13 cellular contexts compared by ENCODE assay signal in the genomic region with DNA sequence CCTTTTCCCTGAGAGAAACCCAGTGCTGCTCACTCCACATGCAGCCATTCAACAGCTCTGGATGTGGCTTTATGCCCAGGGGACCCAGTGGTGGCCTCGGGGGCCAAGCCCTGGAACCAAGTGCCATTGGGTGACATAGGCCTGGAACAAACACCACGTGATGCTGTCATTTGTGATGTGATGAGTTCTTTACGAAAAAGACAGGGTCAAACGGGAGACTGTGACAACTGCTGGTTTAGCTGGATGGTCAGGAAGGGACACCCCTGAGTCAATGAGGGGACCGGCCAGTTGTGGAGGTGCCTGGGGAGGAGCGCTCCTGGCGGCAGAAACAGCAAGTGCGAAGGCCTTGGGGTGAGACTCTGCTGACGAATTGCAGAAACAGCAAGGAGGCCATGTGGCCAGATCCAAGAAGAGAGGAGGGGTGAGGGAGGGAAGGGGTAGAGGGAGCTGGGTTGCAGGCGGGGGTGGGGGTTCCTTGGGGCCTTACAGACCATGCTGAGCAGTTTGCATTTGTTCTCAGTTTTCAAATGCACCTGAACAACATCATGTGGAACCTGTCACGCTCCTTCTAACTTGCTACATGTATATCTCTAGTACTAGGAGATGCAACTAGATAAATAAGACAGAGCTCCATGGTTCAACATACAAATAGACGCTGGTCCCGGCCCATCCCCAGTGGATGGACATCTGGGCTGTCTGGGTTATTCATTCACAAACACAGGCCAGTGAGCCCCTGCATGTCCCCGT. TPM values are rescaled to one million over a fixed set of nuclear protein-coding genes. Genes with fewer than 3 reads are reported as not detected.
DNase-seq lines count a peak whose midpoint lies in the region; ATAC-seq and TF ChIP-seq lines count a peak whose summit lies in the region.
"Had no signal": no experiment of that assay in that cellular context is flagged by ENCODE, and none has a peak within 500 bp of the region (broad histone marks: within the 10 kb centered on the region; RNA-seq: fewer than 3 reads in every experiment).

No MANE protein-coding gene starts in this region.

- intact Hi-C loops in dendritic cell treated with granulocyte-macrophage colony-stimulating factor and Interleukin-4, amounts not matched to agents 40 ng/mL and 50 ng/mL, for 4 days (cut with micrococcal nuclease): no loop called here

- CTCF ChIA-PET in activated CD4-positive, alpha-beta T cell treated with anti-CD3 and anti-CD28 coated beads, Interleukin-2, amount 10 ng/mL, durations not matched to agents 7 days and 5 days (lab: Charles Lee): interaction anchor here (0.9 to 2.5 kb wide), 4 partner anchors 10 to 66 kb away, joined by 3 to 6 read pairs (median 4); no protein-coding TSS in a partner anchor

- DNase-seq in activated CD4-positive, alpha-beta T cell treated with anti-CD3 and anti-CD28 coated beads for 1 hour: peak; percentile 0
- DNase-seq in activated CD4-positive, alpha-beta T cell treated with anti-CD3 and anti-CD28 coated beads, Interleukin-2, amount 10 ng/mL, durations not matched to agents 7 days and 5 days: no peak
- peak; percentile 6 for DNase-seq in progenitor cell of endocrine pancreas (ENCODE audit: low spot score, unreplicated experiment)
- DNase-seq in foreskin melanocyte: no peak
- no peak for DNase-seq in kidney tubule cell (ENCODE audit: low spot score)
- DNase-seq: lower lobe of right lung, NCI-H2029 had no signal

- H3K4me3 Mint-ChIP-seq in activated CD4-positive, alpha-beta T cell treated with anti-CD3 and anti-CD28 coated beads, Interleukin-2, amount 10 ng/mL, durations not matched to agents 7 days and 5 days: no peak overlapping the region
- H3K4me3 Mint-ChIP-seq in dendritic cell treated with granulocyte-macrophage colony-stimulating factor and Interleukin-4, amounts not matched to agents 40 ng/mL and 50 ng/mL, for 4 days: no peak overlapping the region
- H3K4me3 Mint-ChIP-seq in progenitor cell of endocrine pancreas (ENCODE audit: low read depth): no peak overlapping the region

- no peak for TF ChIP-seq CTCF in progenitor cell of endocrine pancreas (IDR thresholded peaks at IDR 0.05; ENCODE audit: unreplicated experiment)

- H3K27me3 Mint-ChIP-seq in activated CD4-positive, alpha-beta T cell treated with anti-CD3 and anti-CD28 coated beads, Interleukin-2, amount 10 ng/mL, durations not matched to agents 7 days and 5 days: peaks cover 14% of the 10 kb centered on the region
- H3K27me3 Mint-ChIP-seq in dendritic cell treated with granulocyte-macrophage colony-stimulating factor and Interleukin-4, amounts not matched to agents 40 ng/mL and 50 ng/mL, for 4 days: no peaks in the 10 kb centered on the region
- H3K27me3 Mint-ChIP-seq in progenitor cell of endocrine pancreas: peaks cover 15% of the 10 kb centered on the region

- H3K36me3 Mint-ChIP-seq in activated CD4-positive, alpha-beta T cell treated with anti-CD3 and anti-CD28 coated beads, Interleukin-2, amount 10 ng/mL, durations not matched to agents 7 days and 5 days (ENCODE audit: low read depth): no peaks in the 10 kb centered on the region
- no peaks in the 10 kb centered on the region for H3K36me3 Mint-ChIP-seq in dendritic cell treated with granulocyte-macrophage colony-stimulating factor and Interleukin-4, amounts not matched to agents 40 ng/mL and 50 ng/mL, for 4 days (ENCODE audit: low read depth)
- H3K36me3 Mint-ChIP-seq in progenitor cell of endocrine pancreas (ENCODE audit: insufficient read depth): no peaks in the 10 kb centered on the region

- POLR2A ChIA-PET in activated CD4-positive, alpha-beta T cell treated with anti-CD3 and anti-CD28 coated beads, Interleukin-2, amount 10 ng/mL, durations not matched to agents 7 days and 5 days (lab: Charles Lee): no interaction called here

- peak; percentile 33 for ATAC-seq in HG02798 (IDR thresholded peaks at IDR 0.05; ENCODE audit: poor library complexity, unreplicated experiment)
- no peak for ATAC-seq in HG02588 (IDR thresholded peaks at IDR 0.05; ENCODE audit: unreplicated experiment)

- peaks cover 5% of the 10 kb centered on the region for H3K4me1 Mint-ChIP-seq in activated CD4-positive, alpha-beta T cell treated with anti-CD3 and anti-CD28 coated beads, Interleukin-2, amount 10 ng/mL, durations not matched to agents 7 days and 5 days
- H3K4me1 Mint-ChIP-seq in dendritic cell treated with granulocyte-macrophage colony-stimulating factor and Interleukin-4, amounts not matched to agents 40 ng/mL and 50 ng/mL, for 4 days (ENCODE audit: low read depth): peaks cover 90% of the 10 kb centered on the region
- H3K4me1 Mint-ChIP-seq in progenitor cell of endocrine pancreas (ENCODE audit: low read depth): peaks cover 7% of the 10 kb centered on the region

- no peaks in the 10 kb centered on the region for H3K9me3 Mint-ChIP-seq in activated CD4-positive, alpha-beta T cell treated with anti-CD3 and anti-CD28 coated beads, Interleukin-2, amount 10 ng/mL, durations not matched to agents 7 days and 5 days
- no peaks in the 10 kb centered on the region for H3K9me3 Mint-ChIP-seq in dendritic cell treated with granulocyte-macrophage colony-stimulating factor and Interleukin-4, amounts not matched to agents 40 ng/mL and 50 ng/mL, for 4 days
- H3K9me3 Mint-ChIP-seq in progenitor cell of endocrine pancreas (ENCODE audit: low read depth): no peaks in the 10 kb centered on the region

- H3K27ac Mint-ChIP-seq in activated CD4-positive, alpha-beta T cell treated with anti-CD3 and anti-CD28 coated beads, Interleukin-2, amount 10 ng/mL, durations not matched to agents 7 days and 5 days: no peak overlapping the region
- H3K27ac Mint-ChIP-seq in dendritic cell treated with granulocyte-macrophage colony-stimulating factor and Interleukin-4, amounts not matched to agents 40 ng/mL and 50 ng/mL, for 4 days: peak overlapping the region; percentile 59
- no peak overlapping the region for H3K27ac Mint-ChIP-seq in progenitor cell of endocrine pancreas

RNA-seq across cellular contexts. Expression of a gene that starts 56.1 kb away (rescaled TPM):
- total RNA-seq in activated CD4-positive, alpha-beta T cell treated with anti-CD3 and anti-CD28 coated beads, Interleukin-2, amount 10 ng/mL, durations not matched to agents 7 days and 5 days: not detected
- total RNA-seq in progenitor cell of endocrine pancreas: not detected in 2 replicates
- total RNA-seq: A172, bronchial epithelial cell, epithelial cell of proximal tubule had no signal

Comparison
In these comparisons a context has a peak if more than half of its experiments do, and no peak if none do; other contexts are left out.
1. DNase-seq: peak in activated CD4-positive, alpha-beta T cell treated with anti-CD3 and anti-CD28 coated beads for 1 hour (single experiment) and progenitor cell of endocrine pancreas (single experiment); none in activated CD4-positive, alpha-beta T cell treated with anti-CD3 and anti-CD28 coated beads, Interleukin-2, amount 10 ng/mL, durations not matched to agents 7 days and 5 days (single experiment), foreskin melanocyte (single experiment) and kidney tubule cell (single experiment).